In genomic region chr12:28681980-28682379, GRCh38 we compare ENCODE assay signal across 8 cellular contexts.
"Had no signal": no experiment of that assay in that cellular context is flagged by ENCODE, and none has a peak within 500 bp of the region (broad histone marks: within the 10 kb centered on the region; RNA-seq: fewer than 3 reads in every experiment).

No MANE protein-coding gene starts in this region.

- DNase-seq: GM23248, GOT3, H7, HFFc6, IMR-90, KG1 had no signal

- H3K4me3 Mint-ChIP-seq: HFFc6 had no signal

- FAIRE-seq: K562 had no signal

- H3K27ac Mint-ChIP-seq: HFFc6 had no signal

- ATAC-seq: HCT116, K562 had no signal

- H3K9me3 Mint-ChIP-seq: HFFc6 had no signal
